ENCODE assay signal across 21 cellular contexts in the genomic region with DNA sequence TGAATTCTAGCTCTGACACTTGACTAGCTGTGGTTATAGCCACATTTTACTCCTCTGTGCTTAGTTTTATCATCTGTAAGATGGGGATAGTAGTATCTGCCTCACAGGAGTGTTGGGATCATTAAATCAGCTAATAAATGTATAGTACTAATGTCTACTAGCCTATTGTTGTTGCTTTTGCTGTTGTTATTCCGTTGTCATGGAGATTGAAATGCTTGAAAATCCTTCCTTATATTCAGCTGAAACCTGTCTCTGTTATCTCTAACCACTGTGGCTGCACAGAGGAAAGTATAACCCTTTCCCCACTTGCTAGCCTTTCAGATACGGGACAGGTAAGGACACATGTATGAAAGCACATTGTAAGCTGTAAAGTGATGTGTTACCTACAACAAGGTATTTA.
"Had no signal": no experiment of that assay in that cellular context is flagged by ENCODE, and none has a peak within 500 bp of the region (broad histone marks: within the 10 kb centered on the region; RNA-seq: fewer than 3 reads in every experiment).

No MANE protein-coding gene starts in this region.

- H3K27ac ChIP-seq: coronary artery, foreskin keratinocyte, heart left ventricle, neutrophil, stomach, thoracic aorta had no signal

- H3K9me3 ChIP-seq: heart left ventricle, neutrophil, stomach, thoracic aorta had no signal

- H3K36me3 ChIP-seq: heart left ventricle, neutrophil, stomach, thoracic aorta had no signal

- H3K4me3 ChIP-seq: coronary artery, heart left ventricle, lung, stomach, thoracic aorta had no signal

- H3K4me1 ChIP-seq: foreskin keratinocyte, heart left ventricle, stomach had no signal

- DNase-seq: effector CD4-positive, alpha-beta T cell; endodermal cell; erythroblast; foreskin keratinocyte; heart left ventricle; hippocampal formation; left colon; left ventricle myocardium superior; mesenchymal stem cell; naive thymus-derived CD4-positive, alpha-beta T cell; nephron progenitor cell; right cardiac atrium; small intestine; stimulated activated CD4-positive, alpha-beta T cell treated with anti-CD3 and anti-CD28 coated beads, Interleukin-12 subunit alpha, Interleukin-12 subunit beta, amount 100 ng/mL, for 4 hours; stimulated activated naive CD4-positive, alpha-beta T cell; stomach; substantia nigra had no signal

- H3K27me3 ChIP-seq: foreskin keratinocyte, neutrophil had no signal

- ATAC-seq: foreskin keratinocyte; heart left ventricle; left colon; left ventricle myocardium superior; naive thymus-derived CD4-positive, alpha-beta T cell; right cardiac atrium had no signal
